ENCODE assay signal across 20 cellular contexts in genomic region chr2:100272848-100273329, GRCh38. TPM values are rescaled to one million over a fixed set of nuclear protein-coding genes. Genes with fewer than 3 reads are reported as not detected.
DNase-seq lines count a peak whose midpoint lies in the region; ATAC-seq, FAIRE-seq and TF ChIP-seq lines count a peak whose summit lies in the region.
"Had no signal": no experiment of that assay in that cellular context is flagged by ENCODE, and none has a peak within 500 bp of the region (broad histone marks: within the 10 kb centered on the region; RNA-seq: fewer than 3 reads in every experiment).

No MANE protein-coding gene starts in this region.

- CTCF ChIA-PET in SK-N-SH (lab: Yijun Ruan, JAX), result interaction anchor here (1.4 to 8.6 kb wide), 3 partner anchors 10 to 108 kb away, joined by 3 to 107 read pairs (median 29); no protein-coding TSS in a partner anchor
- CTCF ChIA-PET in HepG2 (lab: Yijun Ruan, JAX; ENCODE audit: low intra/inter-chr PET ratio, low total read pairs), result no interaction called here

- no peak for FAIRE-seq in HepG2 (lab: Jason Lieb, UNC)
- FAIRE-seq: islet of Langerhans had no signal

- H3F3A ChIP-seq in SK-N-SH (replicated peaks; ENCODE audit: insufficient read depth), result no peaks in the 10 kb centered on the region

- TF ChIP-seq EP300 in SK-N-SH (IDR thresholded peaks at IDR 0.05; ENCODE audit: borderline replicate concordance in 1 of 2, low read depth in 1 of 2, low read length in 1 of 2) (no peak), esophagus muscularis mucosa (IDR thresholded peaks at IDR 0.05) (no peak), HepG2 (IDR thresholded peaks at IDR 0.05; ENCODE audit: low read depth in 2 of 2, low read length in 2 of 2) (no peak), HepG2 (CRISPR knock-in tag; IDR thresholded peaks at IDR 0.05; ENCODE audit: borderline replicate concordance) (no peak)

- TF ChIP-seq RAD21 in SK-N-SH (IDR thresholded peaks at IDR 0.05; ENCODE audit: low read length), result no peak
- TF ChIP-seq RAD21 in HepG2 (CRISPR knock-in tag; IDR thresholded peaks at IDR 0.05), result no peak

- intact Hi-C loops in esophagus muscularis mucosa (cut with DNase I), result no loop called here
- intact Hi-C loops in HepG2 (cut with micrococcal nuclease; ENCODE audit: unreplicated experiment), result no loop called here

- H3K9ac ChIP-seq in SK-N-SH (no peak overlapping the region), HepG2 (ENCODE audit: insufficient read depth, low read depth, low read length) (no peak overlapping the region), subcutaneous abdominal adipose tissue (ENCODE audit: low read length in 5 of 5) (no peak overlapping the region)

- H3K27me3 ChIP-seq in SK-N-SH (ENCODE audit: insufficient read depth) (no peaks in the 10 kb centered on the region), esophagus muscularis mucosa (no peaks in the 10 kb centered on the region), HepG2 (ENCODE audit: control insufficient read depth in 1 of 2, insufficient read depth in 2 of 2, low read length in 2 of 2) (peaks cover 2 to 19% of the 10 kb centered on the region in 2 experiments; a peak in 4 of 5 replicates), subcutaneous abdominal adipose tissue (ENCODE audit: control insufficient read depth in 5 of 5, insufficient read depth in 4 of 5, low read length in 5 of 5) (no peaks in the 10 kb centered on the region)

- H3K36me3 ChIP-seq in SK-N-SH (replicated peaks in 1 of 2; ENCODE audit: control insufficient read depth in 1 of 2, insufficient read depth in 2 of 2, low read length in 1 of 2) (no peaks in the 10 kb centered on the region), esophagus muscularis mucosa (peaks cover 0 to 11% (median 8%) of the 10 kb centered on the region in 4 donors), HepG2 (replicated peaks in 1 of 2; ENCODE audit: control insufficient read depth in 1 of 2, insufficient read depth in 2 of 2, low read length in 2 of 2) (no peaks in the 10 kb centered on the region), subcutaneous abdominal adipose tissue (ENCODE audit: control insufficient read depth in 5 of 5, insufficient read depth in 5 of 5, low read length in 5 of 5) (no peaks in the 10 kb centered on the region)
- H3K36me3 ChIP-seq: SJCRH30 had no signal

- H3K4me2 ChIP-seq in SK-N-SH, result no peak overlapping the region
- H3K4me2 ChIP-seq in HepG2 (ENCODE audit: low read depth, low read length), result no peak overlapping the region

- H3K9me3 ChIP-seq in SK-N-SH (no peaks in the 10 kb centered on the region), esophagus muscularis mucosa (no peaks in the 10 kb centered on the region), HepG2 (ENCODE audit: low read length) (no peaks in the 10 kb centered on the region), subcutaneous abdominal adipose tissue (ENCODE audit: control insufficient read depth in 5 of 5, low read length in 5 of 5) (no peaks in the 10 kb centered on the region)
- H3K9me3 ChIP-seq: Caco-2, mucosa of descending colon, SJCRH30 had no signal

- peaks cover 0 to 7% of the 10 kb centered on the region in 2 experiments; a peak in 2 of 4 replicates for H3K4me1 ChIP-seq in SK-N-SH (ENCODE audit: control insufficient read depth in 1 of 2, insufficient read depth in 2 of 2, low read depth in 1 of 2, low read length in 1 of 2)
- H3K4me1 ChIP-seq in esophagus muscularis mucosa, result peaks cover 0 to 23% (median 14%) of the 10 kb centered on the region in 4 donors
- H3K4me1 ChIP-seq in HepG2 (ENCODE audit: insufficient read depth, low read length), result peaks cover 11% of the 10 kb centered on the region
- peaks cover 0 to 17% (median 3%) of the 10 kb centered on the region in 5 donors for H3K4me1 ChIP-seq in subcutaneous abdominal adipose tissue (ENCODE audit: control insufficient read depth in 5 of 5, insufficient read depth in 5 of 5, low read length in 5 of 5)
- H3K4me1 ChIP-seq: Caco-2, SJCRH30 had no signal

- BruUV-seq in HepG2 (replicated peaks; lab: Mats Ljungman, UMichigan), result no TSS peak

- in situ Hi-C loops in HepG2 (cut with HindIII; ENCODE audit: extremely low pct_ligation_motif_present, low pct_unique_long_range_greater_than_20kb), result no loop called here

- no peak for TF ChIP-seq CTCF in SK-N-SH (IDR thresholded peaks at IDR 0.05)
- TF ChIP-seq CTCF in esophagus muscularis mucosa (IDR thresholded peaks at IDR 0.05), result no peak
- TF ChIP-seq CTCF in HepG2 (CRISPR knock-in tag; IDR thresholded peaks at IDR 0.05), result no peak

- H4K20me1 ChIP-seq in SK-N-SH (ENCODE audit: insufficient read depth) (no peaks in the 10 kb centered on the region), HepG2 (ENCODE audit: insufficient read depth, low read length) (no peaks in the 10 kb centered on the region)

- WGBS in SK-N-SH (ENCODE audit: low lambda C conversion rate), result 73% methylated on average over 10 of the region's 10 CpGs
- 38% methylated on average over 10 of the region's 10 CpGs for WGBS in esophagus muscularis mucosa
- WGBS in HepG2 (ENCODE audit: low lambda C conversion rate), result 56% methylated on average over 10 of the region's 10 CpGs

- no peaks in the 10 kb centered on the region for H3K9me2 ChIP-seq in SK-N-SH

- POLR2A ChIA-PET in SK-N-SH (lab: Yijun Ruan, JAX) (no interaction called here), HepG2 (lab: Yijun Ruan, JAX) (no interaction called here)

- H2AFZ ChIP-seq in SK-N-SH (ENCODE audit: low read depth) (no peak overlapping the region), HepG2 (ENCODE audit: low read length) (no peak overlapping the region)

- no peaks in the 10 kb centered on the region for H3K79me2 ChIP-seq in SK-N-SH (ENCODE audit: insufficient read depth)
- H3K79me2 ChIP-seq in HepG2 (ENCODE audit: insufficient read depth, low read length), result no peaks in the 10 kb centered on the region

- no peak overlapping the region for H3K4me3 ChIP-seq in SK-N-SH (ENCODE audit: low read depth in 2 of 2, low read length in 1 of 2)
- H3K4me3 ChIP-seq in esophagus muscularis mucosa, result no peak overlapping the region
- no peak overlapping the region for H3K4me3 ChIP-seq in HepG2 (replicated peaks in 1 of 3; ENCODE audit: insufficient read depth in 1 of 3, low read depth in 2 of 3, low read length in 3 of 3)
- H3K4me3 ChIP-seq in subcutaneous abdominal adipose tissue (ENCODE audit: low read depth in 1 of 5, low read length in 5 of 5), result no peak overlapping the region
- H3K4me3 ChIP-seq: mucosa of descending colon, SJCRH30, skin epidermis had no signal

- no peak for ATAC-seq in HepG2
- no peak for ATAC-seq in HG03354 (IDR thresholded peaks at IDR 0.05; ENCODE audit: poor library complexity, severe bottlenecking, unreplicated experiment)
- ATAC-seq: mucosa of descending colon had no signal

- DNase-seq in SK-N-SH, result peak; percentile 32
- no peak for DNase-seq in esophagus muscularis mucosa (ENCODE audit: extremely low spot score)
- DNase-seq in HepG2 (ENCODE audit: low spot score), result no peak
- DNase-seq in GM03348 (ENCODE audit: low spot score), result no peak
- DNase-seq in NCI-H1417 (lab: John Stamatoyannopoulos, UW), result no peak
- DNase-seq: activated CD4-positive, alpha-beta T cell treated with anti-CD3 and anti-CD28 coated beads for 48 hours; AML-193; Caco-2; mucosa of descending colon; NCI-H2081 treated with DMSO at 0.1 percent for 48 hours; NCI-H524; nucleus accumbens; SJCRH30; stimulated activated CD4-positive, alpha-beta T cell treated with anti-CD3 and anti-CD28 coated beads, Interleukin-4, amount 100 ng/mL, for 24 hours; T1000 had no signal

- TF ChIP-seq POLR2A in esophagus muscularis mucosa (IDR thresholded peaks at IDR 0.05; ENCODE audit: low read depth) (no peak), HepG2 (IDR thresholded peaks at IDR 0.05; ENCODE audit: insufficient read depth in 1 of 2, low read depth in 2 of 2, low read length in 2 of 2) (no peak)

- H3K27ac ChIP-seq in SK-N-SH (ENCODE audit: low read depth in 2 of 2, low read length in 1 of 2) (no peak overlapping the region; a peak in 2 of 4 replicates), esophagus muscularis mucosa (replicated peaks in 1 of 4) (peak overlapping the region; percentile 16 to 74 (median 72)), HepG2 (ENCODE audit: extremely low read length, insufficient read depth, low read length) (no peak overlapping the region), subcutaneous abdominal adipose tissue (ENCODE audit: low read depth, low read length) (peak overlapping the region; percentile 37)
- H3K27ac ChIP-seq: SJCRH30, skin epidermis had no signal

RNA-seq across cellular contexts. Expression of gene LONRF2, which starts 49.4 kb away (rescaled TPM):
- 2.0 and 2.4 TPM in 2 replicates for polyA plus RNA-seq in SK-N-SH (2012; rRNA removed)
- polyA plus RNA-seq in SK-N-SH (2012; cell fraction: cytosol; rRNA removed), result 2.0 and 2.1 TPM in 2 replicates
- 5.3 and 6.6 TPM in 2 replicates for polyA plus RNA-seq in SK-N-SH (2012; cell fraction: nucleus; rRNA removed)
- total RNA-seq in esophagus muscularis mucosa, result 10 to 100 TPM; 33.6 to 45.1 (median 39.5) TPM
- total RNA-seq in HepG2 (2016; rRNA removed; fragmentation: Illumina TruSeq; extraction: Trizol), result not detected in 2 replicates
- total RNA-seq in HepG2 (2016; cell fraction: cytosol; rRNA removed; fragmentation: Illumina TruSeq; extraction: Trizol; ENCODE audit: low read depth), result not detected in 2 replicates
- total RNA-seq in HepG2 (2016; cell fraction: insoluble cytoplasmic fraction; rRNA removed; fragmentation: Illumina TruSeq; extraction: Trizol), result not detected in 2 replicates
- total RNA-seq in HepG2 (2016; cell fraction: membrane; rRNA removed; fragmentation: Illumina TruSeq; extraction: Trizol), result not detected in 2 replicates
- 0.03 TPM in 1 of 2 replicates, not detected in the other for total RNA-seq in HepG2 (2016; cell fraction: nucleus; rRNA removed; fragmentation: Illumina TruSeq; extraction: Trizol)
- 0.01 TPM in 1 of 2 replicates, not detected in the other for polyA plus RNA-seq in HepG2 (2011; rRNA removed)
- polyA plus RNA-seq in HepG2 (2011; cell fraction: cytosol; rRNA removed), result not detected in 2 replicates
- polyA plus RNA-seq in HepG2 (2011; cell fraction: nucleus; rRNA removed), result 0.02 TPM in 1 of 2 replicates, not detected in the other
- not detected in 2 replicates for polyA plus RNA-seq in HepG2 (2012)
- polyA plus RNA-seq in HepG2 (2016; cell fraction: cytosol; fragmentation: Illumina TruSeq; extraction: Trizol; ENCODE audit: low read depth), result not detected in 2 replicates
- polyA plus RNA-seq in HepG2 (2016; cell fraction: insoluble cytoplasmic fraction; fragmentation: Illumina TruSeq; extraction: Trizol; ENCODE audit: low read depth), result not detected in 2 replicates
- not detected in 2 replicates for polyA plus RNA-seq in HepG2 (2016; cell fraction: membrane; fragmentation: Illumina TruSeq; extraction: Trizol; ENCODE audit: low read depth)
- not detected in 2 replicates for polyA plus RNA-seq in HepG2 (2016; cell fraction: nucleus; fragmentation: Illumina TruSeq; extraction: Trizol; ENCODE audit: insufficient read depth, low read depth)
- 0.10 and 0.33 TPM in 2 replicates for polyA minus RNA-seq in HepG2 (2011; rRNA and poly(A)+ RNA removed; ENCODE audit: low replicate concordance)
- not detected in 2 replicates for polyA minus RNA-seq in HepG2 (2011; cell fraction: cytosol; rRNA and poly(A)+ RNA removed)
- polyA minus RNA-seq in HepG2 (2011; cell fraction: nucleus; rRNA and poly(A)+ RNA removed), result under 0.01 TPM in 1 of 2 replicates, not detected in the other
- total RNA-seq: Caco-2, dermis microvascular lymphatic vessel endothelial cell, SJCRH30 had no signal

Comparison
In these comparisons a context has a peak if more than half of its experiments do, and no peak if none do; other contexts are left out.
1. H3K27ac ChIP-seq: peak in esophagus muscularis mucosa (4 of 4) and subcutaneous abdominal adipose tissue (single experiment); none in SK-N-SH (0 of 2) and HepG2 (single experiment).
2. RNA of gene LONRF2, which starts 49.4 kb away (total RNA-seq): 33.6 to 45.1 TPM in esophagus muscularis mucosa; 0.03 TPM in HepG2; every median in the first group is over 10 times any median in the second.